ENCODE assay signal across 1 cellular context in genomic region chr1:155933591-155934096, GRCh38.
TF ChIP-seq lines count a peak whose summit lies in the region.

No MANE protein-coding gene starts in this region.

TF ChIP-seq in endothelial cell of umbilical vein, 7 proteins besides CTCF, POLR2A, EP300 and RAD21:
- TF ChIP-seq EZH2 (IDR thresholded peaks at IDR 0.05; ENCODE audit: borderline replicate concordance, low read depth, low read length, severe bottlenecking), result no peak
- TF ChIP-seq MAX (IDR thresholded peaks at IDR 0.05; ENCODE audit: insufficient read depth, insufficient read length), result no peak
- TF ChIP-seq MYC (IDR thresholded peaks at IDR 0.05; ENCODE audit: low read depth, low read length), result no peak
- TF ChIP-seq GATA2 (IDR thresholded peaks at IDR 0.05; ENCODE audit: insufficient read depth, insufficient read length, low read depth, low read length), result no peak
- TF ChIP-seq FOS (IDR thresholded peaks at IDR 0.05; ENCODE audit: borderline replicate concordance, insufficient read depth, low read length), result no peak
- no peak for TF ChIP-seq JUN (IDR thresholded peaks at IDR 0.05; ENCODE audit: borderline replicate concordance, insufficient read depth, insufficient read length, low read depth)
- no peak for TF ChIP-seq POLR2AphosphoS5 (IDR thresholded peaks at IDR 0.05; ENCODE audit: insufficient read depth, low read depth, low read length)
